11 cellular contexts compared by ENCODE assay signal in the genomic region with DNA sequence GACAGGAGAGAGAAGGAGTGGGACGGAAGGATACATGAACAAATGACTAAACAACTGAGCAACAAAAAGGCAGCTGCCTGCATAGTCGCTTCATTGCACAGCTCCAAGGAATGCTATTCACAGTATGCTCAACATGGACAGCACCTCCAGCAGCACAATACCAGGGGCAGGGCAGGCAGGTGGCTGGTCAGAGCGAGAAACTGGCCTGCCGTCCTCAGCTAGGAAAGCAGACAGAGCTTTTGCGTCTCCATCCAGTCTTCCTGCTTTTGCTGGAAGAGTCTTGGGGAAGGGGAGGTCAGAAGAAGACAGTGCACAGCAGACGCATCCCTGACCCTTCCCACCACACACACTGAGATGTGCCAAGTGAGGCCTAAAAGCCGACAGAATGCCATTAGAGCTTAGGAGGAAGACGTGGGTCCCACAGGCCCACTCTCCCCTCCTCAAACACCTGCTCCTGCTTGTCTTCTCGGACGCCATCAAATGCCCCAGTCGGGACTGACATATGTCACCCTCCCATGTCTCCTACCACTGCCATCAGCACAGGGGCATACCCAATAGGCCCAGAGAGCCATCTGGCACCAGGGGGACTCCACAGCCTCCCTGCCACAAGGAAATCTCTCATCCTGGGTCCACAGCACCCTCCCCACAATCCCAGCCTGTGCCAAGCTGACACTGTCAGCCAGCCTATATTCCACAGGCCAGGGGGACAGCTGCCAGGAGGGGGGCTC. TPM values are rescaled to one million over a fixed set of nuclear protein-coding genes. Genes with fewer than 3 reads are reported as not detected.
"Had no signal": no experiment of that assay in that cellular context is flagged by ENCODE, and none has a peak within 500 bp of the region (broad histone marks: within the 10 kb centered on the region; RNA-seq: fewer than 3 reads in every experiment).

No MANE protein-coding gene starts in this region.

- H3K4me3 ChIP-seq: SK-N-MC, transverse colon had no signal

- H3K4me3 Mint-ChIP-seq: activated T-helper 1 cell treated with anti-CD3 and anti-CD28 coated beads, Interleukin-12 subunit alpha, Interleukin-12 subunit beta, Interleukin-2, Interleukin-4 antibody, amounts not matched to agents 30 ng/mL and 10 ng/mL and 1 ng/mL, durations not matched to agents 14 hours and 24 hours and 36 hours; naive thymus-derived CD8-positive, alpha-beta T cell; T-cell had no signal

- H3K27ac ChIP-seq: SK-N-MC, transverse colon had no signal

- H3K36me3 Mint-ChIP-seq: naive thymus-derived CD8-positive, alpha-beta T cell; T-cell had no signal

- H3K36me3 ChIP-seq: transverse colon had no signal

- H3K9me3 ChIP-seq: transverse colon had no signal

- H3K27ac Mint-ChIP-seq: activated T-helper 1 cell treated with anti-CD3 and anti-CD28 coated beads, Interleukin-12 subunit alpha, Interleukin-12 subunit beta, Interleukin-2, Interleukin-4 antibody, amounts not matched to agents 30 ng/mL and 10 ng/mL and 1 ng/mL, durations not matched to agents 14 hours and 24 hours and 36 hours; T-cell had no signal

- ATAC-seq: left colon; naive thymus-derived CD8-positive, alpha-beta T cell; T-cell had no signal

- DNase-seq: activated naive CD4-positive, alpha-beta T cell; effector CD8-positive, alpha-beta T cell; hypothalamus; left colon; mammary epithelial cell; naive thymus-derived CD8-positive, alpha-beta T cell; T-cell; T1000; transverse colon had no signal

- H3K9me3 Mint-ChIP-seq: activated T-helper 1 cell treated with anti-CD3 and anti-CD28 coated beads, Interleukin-12 subunit alpha, Interleukin-12 subunit beta, Interleukin-2, Interleukin-4 antibody, amounts not matched to agents 30 ng/mL and 10 ng/mL and 1 ng/mL, durations not matched to agents 14 hours and 24 hours and 36 hours; naive thymus-derived CD8-positive, alpha-beta T cell; T-cell had no signal

RNA-seq across cellular contexts. Expression of gene RAB6B, which starts 3.9 kb away (rescaled TPM):
- total RNA-seq: naive thymus-derived CD8-positive, alpha-beta T cell had no signal
